ENCODE assay signal across 1 cellular context in genomic region chr17:2680961-2681360, GRCh38.
TF ChIP-seq lines count a peak whose summit lies in the region.

No MANE protein-coding gene starts in this region.

TF ChIP-seq in HEK293, 187 proteins besides CTCF, POLR2A, EP300 and RAD21 (continued from another document):
- TF ChIP-seq ZNF404 (tag by site-specific recombination; IDR thresholded peaks at IDR 0.05) (no peak), ZNF214 (tag by site-specific recombination; IDR thresholded peaks at IDR 0.05; ENCODE audit: borderline replicate concordance) (no peak), ZNF558 (tag by site-specific recombination; IDR thresholded peaks at IDR 0.05) (no peak), ZNF121 (tag by site-specific recombination; IDR thresholded peaks at IDR 0.05) (peak; percentile 72)
